ENCODE assay signal across 16 cellular contexts in genomic region chr5:3303777-3304176, GRCh38.
DNase-seq lines count a peak whose midpoint lies in the region; ATAC-seq, FAIRE-seq and TF ChIP-seq lines count a peak whose summit lies in the region.
"Had no signal": no experiment of that assay in that cellular context is flagged by ENCODE, and none has a peak within 500 bp of the region (broad histone marks: within the 10 kb centered on the region; RNA-seq: fewer than 3 reads in every experiment).

No MANE protein-coding gene starts in this region.

- H3K4me3 ChIP-seq in GM23248 (no peak overlapping the region), SJCRH30 (no peak overlapping the region), aorta (ENCODE audit: low read length in 2 of 2) (no peak overlapping the region), hepatocyte (no peak overlapping the region)

- H3K27me3 Mint-ChIP-seq in glutamatergic neuron (ENCODE audit: unreplicated experiment) = peaks cover 3% of the 10 kb centered on the region
- H3K27me3 Mint-ChIP-seq: B cell had no signal

- no peaks in the 10 kb centered on the region for H3K9me2 ChIP-seq in GM23248 (ENCODE audit: insufficient read depth)
- H3K9me2 ChIP-seq in hepatocyte (replicated peaks; ENCODE audit: insufficient read depth) = no peaks in the 10 kb centered on the region

- WGBS in GM23248 (ENCODE audit: low coverage in 1 of 2, low lambda C conversion rate in 2 of 2, missing lambda C conversion rate in 2 of 2), 2 experiments = 0 to 4% methylated on average over 3 of the region's 3 CpGs
- 3% methylated on average over 3 of the region's 3 CpGs for WGBS in aorta, 2 donors
- 52% methylated on average over 3 of the region's 3 CpGs for WGBS in hepatocyte (ENCODE audit: low lambda C conversion rate, missing lambda C conversion rate)

- H4K20me1 ChIP-seq in GM23248 (ENCODE audit: insufficient read depth) (no peaks in the 10 kb centered on the region), hepatocyte (ENCODE audit: insufficient read depth, poor library complexity, severe bottlenecking) (no peaks in the 10 kb centered on the region)

- H3K36me3 Mint-ChIP-seq in glutamatergic neuron (ENCODE audit: unreplicated experiment) = peaks cover 6% of the 10 kb centered on the region

- H3K9me3 ChIP-seq in GM23248 (ENCODE audit: low read depth) (no peaks in the 10 kb centered on the region), SJCRH30 (replicated peaks) (no peaks in the 10 kb centered on the region), aorta (ENCODE audit: control insufficient read depth, low read length) (peaks cover 2% of the 10 kb centered on the region), hepatocyte (ENCODE audit: low read depth) (no peaks in the 10 kb centered on the region)

- TF ChIP-seq CTCF in glutamatergic neuron (IDR thresholded peaks at IDR 0.05; ENCODE audit: partially characterized antibody, unreplicated experiment) (no peak), hepatocyte (IDR thresholded peaks at IDR 0.05; ENCODE audit: poor library complexity) (no peak)

- no peak for FAIRE-seq in urothelium cell line (lab: Jason Lieb, UNC)

- no peak overlapping the region for H3K4me3 Mint-ChIP-seq in glutamatergic neuron (ENCODE audit: unreplicated experiment)
- H3K4me3 Mint-ChIP-seq: B cell had no signal

- peak; percentile 57 for DNase-seq in GM23248
- peak; percentile 11 to 48 for DNase-seq in SJCRH30
- no peak for DNase-seq in glutamatergic neuron
- peak; percentile 27 for DNase-seq in urothelium cell line (ENCODE audit: low spot score)
- DNase-seq in aorta = no peak
- no peak for DNase-seq in hepatocyte (ENCODE audit: low spot score)
- DNase-seq in NCI-H1105 (lab: John Stamatoyannopoulos, UW) = no peak
- DNase-seq: ACHN; DMS79 treated with DMSO at 0.1 percent for 48 hours; KG1; NCI-H1436 treated with DMSO at 0.1 percent for 48 hours; NCI-H2029 treated with DMSO at 0.1 percent for 48 hours; NK-92 treated with Interleukin-12 subunit alpha and Interleukin-12 subunit beta, amount 100 ng/mL, for 24 hours; SHP77 had no signal

- H3K9me3 Mint-ChIP-seq in glutamatergic neuron (ENCODE audit: unreplicated experiment) = peaks cover 3% of the 10 kb centered on the region

- H3K27ac ChIP-seq in GM23248 = no peak overlapping the region
- peak overlapping the region; percentile 32 for H3K27ac ChIP-seq in SJCRH30
- no peak overlapping the region for H3K27ac ChIP-seq in aorta (ENCODE audit: low read depth in 1 of 2, low read length in 2 of 2)
- H3K27ac ChIP-seq in hepatocyte = no peak overlapping the region

- H3K27me3 ChIP-seq in GM23248 (replicated peaks; ENCODE audit: insufficient read depth) (no peaks in the 10 kb centered on the region), SJCRH30 (no peaks in the 10 kb centered on the region), aorta (ENCODE audit: control insufficient read depth in 1 of 2, insufficient read depth in 2 of 2, low read length in 1 of 2) (peaks cover 0 to 3% of the 10 kb centered on the region in 2 donors), hepatocyte (no peaks in the 10 kb centered on the region)

- intact Hi-C loops in aorta (cut with DNase I) = no loop called here

- H3K4me2 ChIP-seq in GM23248 (ENCODE audit: unreplicated experiment) (no peak overlapping the region), hepatocyte (no peak overlapping the region)

- no peak overlapping the region for H3K9ac ChIP-seq in GM23248

- in situ Hi-C loops in GM23248 (cut with MboI) = no loop called here

- H3K79me2 ChIP-seq in GM23248 (ENCODE audit: insufficient read depth) = no peaks in the 10 kb centered on the region
- H3K79me2 ChIP-seq in hepatocyte = no peaks in the 10 kb centered on the region

- H3K36me3 ChIP-seq in GM23248 (ENCODE audit: low read depth) = no peaks in the 10 kb centered on the region
- H3K36me3 ChIP-seq in SJCRH30 = no peaks in the 10 kb centered on the region
- no peaks in the 10 kb centered on the region for H3K36me3 ChIP-seq in aorta (ENCODE audit: control insufficient read depth in 1 of 2, insufficient read depth in 2 of 2, low read length in 1 of 2)
- H3K36me3 ChIP-seq in hepatocyte (replicated peaks; ENCODE audit: insufficient read depth, low read depth) = no peaks in the 10 kb centered on the region

- peaks cover 24% of the 10 kb centered on the region for H3K4me1 Mint-ChIP-seq in glutamatergic neuron (ENCODE audit: low read depth, unreplicated experiment)
- H3K4me1 Mint-ChIP-seq: B cell had no signal

- no peaks in the 10 kb centered on the region for H3K4me1 ChIP-seq in GM23248 (ENCODE audit: insufficient read depth)
- H3K4me1 ChIP-seq in SJCRH30 = peaks cover 4% of the 10 kb centered on the region; the same call in 1 of the 2 replicates
- H3K4me1 ChIP-seq in aorta (ENCODE audit: control insufficient read depth in 1 of 2, insufficient read depth in 2 of 2, low read length in 2 of 2) = no peaks in the 10 kb centered on the region
- no peaks in the 10 kb centered on the region for H3K4me1 ChIP-seq in hepatocyte (ENCODE audit: insufficient read depth)

- no peak overlapping the region for H2AFZ ChIP-seq in GM23248
- H2AFZ ChIP-seq in hepatocyte = no peak overlapping the region

- no peaks in the 10 kb centered on the region for H3F3A ChIP-seq in GM23248 (ENCODE audit: insufficient read depth)

- ATAC-seq in aorta (ENCODE audit: low FRiP score) = no peak
- ATAC-seq: SK-N-SH treated with all-trans-retinoic acid at 6 μM for 48 hours had no signal

- peak overlapping the region; percentile 62 for H3K27ac Mint-ChIP-seq in glutamatergic neuron (ENCODE audit: unreplicated experiment)
- H3K27ac Mint-ChIP-seq: B cell had no signal

Comparison
In these comparisons a context has a peak if more than half of its experiments do, and no peak if none do; other contexts are left out.
1. DNase-seq: peak in GM23248 (single experiment), SJCRH30 (2 of 2) and urothelium cell line (single experiment); none in glutamatergic neuron (single experiment), aorta (0 of 2), hepatocyte (single experiment) and NCI-H1105 (single experiment).